In genomic region chr2:10057231-10058107, GRCh38 we compare ENCODE assay signal across 1 cellular context.
A peak's percentile ranks its signal among the peaks of the same experiment; 100 is the strongest.
TF ChIP-seq lines count a peak whose summit lies in the region.

No MANE protein-coding gene starts in this region.

TF ChIP-seq in K562, 482 proteins besides CTCF, POLR2A, EP300 and RAD21 (continued from another document and continues in another):
- TF ChIP-seq NCOA6 (IDR thresholded peaks at IDR 0.05): no peak
- peak; percentile 61 for TF ChIP-seq DPF2 (IDR thresholded peaks at IDR 0.05)
- TF ChIP-seq ASH1L (IDR thresholded peaks at IDR 0.05; ENCODE audit: borderline replicate concordance, low read depth, partially characterized antibody): no peak
- no peak for TF ChIP-seq ARID3B (CRISPR knock-in tag; IDR thresholded peaks at IDR 0.05; ENCODE audit: borderline replicate concordance)
- TF ChIP-seq EP400 (IDR thresholded peaks at IDR 0.05): peak; percentile 69
- peak; percentile 50 for TF ChIP-seq MYC (IDR thresholded peaks at IDR 0.05; ENCODE audit: low read depth, low read length)
- no peak for TF ChIP-seq MYC (CRISPR knock-in tag; IDR thresholded peaks at IDR 0.05; ENCODE audit: borderline replicate concordance, low read depth)
- TF ChIP-seq THRA (IDR thresholded peaks at IDR 0.05): no peak
- no peak for TF ChIP-seq HINFP (tag; conservative IDR thresholded peaks at IDR 0.05; ENCODE audit: low read depth)
- no peak for TF ChIP-seq GTF2F1 (IDR thresholded peaks at IDR 0.05; ENCODE audit: low read depth, low read length)
- TF ChIP-seq FOXJ3 (CRISPR knock-in tag; IDR thresholded peaks at IDR 0.05): no peak
- TF ChIP-seq NFXL1 (CRISPR knock-in tag; IDR thresholded peaks at IDR 0.05): no peak
- no peak for TF ChIP-seq ZNF77 (CRISPR knock-in tag; IDR thresholded peaks at IDR 0.05)
- TF ChIP-seq PYGO2 (tag; IDR thresholded peaks at IDR 0.05): no peak
- TF ChIP-seq HMBOX1 (IDR thresholded peaks at IDR 0.05): no peak
- TF ChIP-seq ARID1B (IDR thresholded peaks at IDR 0.05): peak; percentile 71; the same call in 1 of the 2 replicates
- TF ChIP-seq CCNT2 (IDR thresholded peaks at IDR 0.05; ENCODE audit: borderline replicate concordance, extremely low read depth, insufficient read length, low read depth, low read length): peak; percentile 33
- no peak for TF ChIP-seq POLR3G (IDR thresholded peaks at IDR 0.05; ENCODE audit: extremely low read depth, insufficient read length, insufficient replicate concordance)
- no peak for TF ChIP-seq TFE3 (CRISPR knock-in tag; IDR thresholded peaks at IDR 0.05)
- TF ChIP-seq MED1 (CRISPR knock-in tag; IDR thresholded peaks at IDR 0.05; ENCODE audit: borderline replicate concordance): no peak
- TF ChIP-seq ZFX (CRISPR knock-in tag; IDR thresholded peaks at IDR 0.05): peak; percentile 45
- TF ChIP-seq KLF1 (tag; IDR thresholded peaks at IDR 0.05): peak; percentile 78; the same call in 1 of the 2 replicates
- TF ChIP-seq TBP (optimal IDR thresholded peaks at IDR 0.05; ENCODE audit: low read depth, low read length): peak; percentile 27
- no peak for TF ChIP-seq SIRT6 (IDR thresholded peaks at IDR 0.05; ENCODE audit: low read depth, low read length)
- TF ChIP-seq ZNF384 (IDR thresholded peaks at IDR 0.05; ENCODE audit: low read depth, low read length): no peak
- no peak for TF ChIP-seq ELF1 (tag; IDR thresholded peaks at IDR 0.05)
- no peak for TF ChIP-seq PRPF4 (IDR thresholded peaks at IDR 0.05; ENCODE audit: insufficient read depth, low read depth, low read length, poor library complexity, severe bottlenecking)
- TF ChIP-seq SRSF1 (IDR thresholded peaks at IDR 0.05; ENCODE audit: low read depth, low read length): no peak
- TF ChIP-seq FOSL1 (tag; conservative IDR thresholded peaks at IDR 0.05): no peak
- no peak for TF ChIP-seq ZBTB8A (IDR thresholded peaks at IDR 0.05; ENCODE audit: partially characterized antibody)
- peak; percentile 76 for TF ChIP-seq RBFOX2 (IDR thresholded peaks at IDR 0.05; ENCODE audit: low read depth, low read length)
- no peak; the same call in 1 of the 2 replicates for TF ChIP-seq JUND (IDR thresholded peaks at IDR 0.05; ENCODE audit: borderline replicate concordance, low read depth, low read length)
- no peak for TF ChIP-seq JUND (tag; IDR thresholded peaks at IDR 0.05; ENCODE audit: borderline replicate concordance, low read depth, low read length)
- peak; percentile 74 for TF ChIP-seq TAF9B (IDR thresholded peaks at IDR 0.05; ENCODE audit: partially characterized antibody)
- TF ChIP-seq HDAC1 (IDR thresholded peaks at IDR 0.05): peak in 1 of 2 experiments; percentile 84; a peak in 2 of 4 replicates
- no peak for TF ChIP-seq RUNX1 (IDR thresholded peaks at IDR 0.05; ENCODE audit: low read depth)
- peak; percentile 16; the same call in 1 of the 2 replicates for TF ChIP-seq NCOA1 (IDR thresholded peaks at IDR 0.05; ENCODE audit: low read depth)
- TF ChIP-seq SUPT5H (IDR thresholded peaks at IDR 0.05): no peak
- TF ChIP-seq CBFA2T3 (IDR thresholded peaks at IDR 0.05): peak; percentile 65
- TF ChIP-seq NCOA4 (IDR thresholded peaks at IDR 0.05; ENCODE audit: partially characterized antibody): no peak
- no peak for TF ChIP-seq SMAD1 (IDR thresholded peaks at IDR 0.05; ENCODE audit: low read depth, low read length, partially characterized antibody)
- peak; percentile 46; the same call in 1 of the 2 replicates for TF ChIP-seq PHF8 (IDR thresholded peaks at IDR 0.05; ENCODE audit: borderline replicate concordance, low read length)
- TF ChIP-seq RBBP5 (IDR thresholded peaks at IDR 0.05; ENCODE audit: borderline replicate concordance, insufficient read depth, low read length, poor library complexity, severe bottlenecking): peak; percentile 53
- TF ChIP-seq CREB3 (tag; conservative IDR thresholded peaks at IDR 0.05; ENCODE audit: low read depth): no peak
- peak; percentile 35 for TF ChIP-seq HMGN3 (IDR thresholded peaks at IDR 0.05; ENCODE audit: borderline replicate concordance, extremely low read depth, insufficient read length, low read depth, low read length)
- TF ChIP-seq MLLT1 (IDR thresholded peaks at IDR 0.05): 0 out of 4 replicates have a peak, but pooled peaks of 1 of the 2 experiments have one; percentile 41
- TF ChIP-seq ZNF57 (CRISPR knock-in tag; IDR thresholded peaks at IDR 0.05): no peak
- no peak for TF ChIP-seq ZNF311 (CRISPR knock-in tag; IDR thresholded peaks at IDR 0.05)
- TF ChIP-seq NKRF (IDR thresholded peaks at IDR 0.05; ENCODE audit: borderline replicate concordance): 0 out of 2 replicates have a peak, but pooled peaks have one; percentile 59
- no peak for TF ChIP-seq NFIX (CRISPR knock-in tag; IDR thresholded peaks at IDR 0.05; ENCODE audit: low read depth)
- TF ChIP-seq ZNF134 (CRISPR knock-in tag; conservative IDR thresholded peaks at IDR 0.05): no peak
- TF ChIP-seq ZNF347 (CRISPR knock-in tag; IDR thresholded peaks at IDR 0.05; ENCODE audit: low read depth): no peak
